Comparison of ENCODE assay signal across 6 cellular contexts in the genomic region with DNA sequence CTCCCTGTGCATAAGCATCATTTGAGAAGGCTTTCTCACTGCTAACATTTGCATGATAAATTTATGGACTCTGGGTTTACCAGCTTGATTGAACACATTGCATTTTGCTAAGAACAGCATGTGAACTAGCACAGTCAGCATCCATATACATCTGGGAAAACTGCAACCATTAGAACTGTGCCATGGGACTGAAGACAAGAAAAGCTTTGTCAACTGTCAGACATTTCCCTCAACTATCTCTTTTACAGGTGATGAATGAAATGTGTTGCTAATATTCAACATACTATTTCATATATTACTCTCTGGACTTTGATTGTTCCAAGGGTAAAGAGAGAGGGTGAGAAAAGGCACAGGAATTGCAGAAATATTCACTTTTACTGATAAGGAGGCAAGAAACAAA.
"Had no signal": no experiment of that assay in that cellular context is flagged by ENCODE, and none has a peak within 500 bp of the region (broad histone marks: within the 10 kb centered on the region; RNA-seq: fewer than 3 reads in every experiment).

No MANE protein-coding gene starts in this region.

- ATAC-seq: GM23338, HepG2 had no signal

- H3K4me3 ChIP-seq: GM23338 had no signal

- H3K4me2 ChIP-seq: GM23338 had no signal

- H3K27ac ChIP-seq: HL-60 had no signal

- DNase-seq: H9, HCEC 1CT, KBM-7 had no signal

- H2AFZ ChIP-seq: GM23338 had no signal
